Comparison of ENCODE assay signal across 10 cellular contexts in the genomic region with DNA sequence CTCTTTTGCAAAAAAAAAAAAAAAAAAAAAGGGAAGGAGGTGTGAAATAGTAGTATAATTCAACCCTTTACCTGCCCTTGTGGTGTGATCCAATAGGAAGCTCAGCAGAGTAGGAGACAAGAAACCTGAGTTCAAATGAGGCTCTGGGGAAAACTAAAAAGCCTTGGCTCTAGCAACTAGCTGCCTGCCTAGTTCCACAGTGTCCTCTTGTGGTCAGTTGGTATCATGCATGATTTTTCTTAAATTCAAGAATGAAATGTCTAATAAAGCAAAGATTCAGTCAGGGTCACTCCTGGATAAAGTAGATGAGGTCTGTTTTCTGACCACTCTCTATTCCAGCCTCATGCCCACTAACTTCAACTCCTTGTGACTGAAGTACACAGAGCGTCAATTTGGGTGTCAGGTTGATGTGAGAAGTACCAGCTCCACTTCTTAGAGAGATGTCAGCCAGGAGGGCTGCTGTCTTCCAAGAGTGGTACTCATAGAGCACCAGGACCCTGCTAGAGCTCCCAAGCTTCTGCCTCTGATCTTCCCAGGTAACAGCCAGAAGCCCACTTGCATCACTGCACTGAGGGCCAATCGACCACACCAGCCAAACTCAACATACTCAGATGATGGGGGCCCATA. TPM values are rescaled to one million over a fixed set of nuclear protein-coding genes. Genes with fewer than 3 reads are reported as not detected.
DNase-seq lines count a peak whose midpoint lies in the region; ATAC-seq and TF ChIP-seq lines count a peak whose summit lies in the region.
"Had no signal": no experiment of that assay in that cellular context is flagged by ENCODE, and none has a peak within 500 bp of the region (broad histone marks: within the 10 kb centered on the region; RNA-seq: fewer than 3 reads in every experiment).

No MANE protein-coding gene starts in this region.

- H3K9me3 Mint-ChIP-seq in HFFc6 (no peaks in the 10 kb centered on the region), brain (no peaks in the 10 kb centered on the region)
- H3K9me3 Mint-ChIP-seq: activated B cell treated with CpG ODN at 0.5 μM for 24 hours had no signal

- H3K27ac Mint-ChIP-seq in HFFc6: no peak overlapping the region
- no peak overlapping the region for H3K27ac Mint-ChIP-seq in brain
- H3K27ac Mint-ChIP-seq: activated B cell treated with CpG ODN at 0.5 μM for 24 hours had no signal

- DNase-seq in HFFc6 (peak; percentile 52), NCI-H526 treated with DMSO at 0.1 percent for 48 hours (lab: John Stamatoyannopoulos, UW) (peak; percentile 35), lung (ENCODE audit: low spot score) (no peak)
- DNase-seq in effector memory CD4-positive, alpha-beta T cell: no peak
- DNase-seq: activated B cell treated with CpG ODN at 0.5 μM for 24 hours had no signal

- no peaks in the 10 kb centered on the region for H3K79me2 ChIP-seq in DOHH2 (ENCODE audit: control insufficient read depth, low read length)

- H4K20me1 ChIP-seq in DOHH2 (ENCODE audit: control insufficient read depth, insufficient read depth, low read depth, low read length): no peaks in the 10 kb centered on the region

- no peaks in the 10 kb centered on the region for H3K36me3 ChIP-seq in DOHH2 (ENCODE audit: control insufficient read depth, low read length)
- no peaks in the 10 kb centered on the region for H3K36me3 ChIP-seq in lung (ENCODE audit: control insufficient read depth in 2 of 2, insufficient read depth in 2 of 2, low read length in 2 of 2)
- H3K36me3 ChIP-seq in effector memory CD4-positive, alpha-beta T cell (ENCODE audit: control insufficient read depth, insufficient read depth, low read length): no peaks in the 10 kb centered on the region
- H3K36me3 ChIP-seq: neutrophil had no signal

- TF ChIP-seq CTCF in DOHH2 (IDR thresholded peaks at IDR 0.05; ENCODE audit: low read depth, low read length, poor library complexity, severe bottlenecking) (peak; percentile 95), HFFc6 (IDR thresholded peaks at IDR 0.05) (peak; percentile 92), brain (conservative IDR thresholded peaks at IDR 0.05) (peak; percentile 61 to 87), lung (IDR thresholded peaks at IDR 0.05; ENCODE audit: control extremely low read depth, extremely low read depth) (peak; percentile 26)

- H3K27ac ChIP-seq in DOHH2 (ENCODE audit: low read depth, low read length): no peak overlapping the region
- no peak overlapping the region for H3K27ac ChIP-seq in lung (ENCODE audit: low read depth in 1 of 2, low read length in 1 of 2)
- no peak overlapping the region for H3K27ac ChIP-seq in effector memory CD4-positive, alpha-beta T cell (ENCODE audit: insufficient read depth, low read length, poor library complexity, severe bottlenecking)
- H3K27ac ChIP-seq: neutrophil had no signal

- no peaks in the 10 kb centered on the region; the same call in 1 of the 2 replicates for H3F3A ChIP-seq in DOHH2 (ENCODE audit: control insufficient read depth, insufficient read depth)

- H3K4me1 Mint-ChIP-seq in HFFc6 (ENCODE audit: low read depth) (peaks cover 30% of the 10 kb centered on the region), brain (no peaks in the 10 kb centered on the region)
- H3K4me1 Mint-ChIP-seq: activated B cell treated with CpG ODN at 0.5 μM for 24 hours had no signal

- H3K4me2 ChIP-seq in DOHH2 (ENCODE audit: low read length): no peak overlapping the region

- H3K4me1 ChIP-seq in DOHH2 (ENCODE audit: control insufficient read depth, low read length) (no peaks in the 10 kb centered on the region), lung (ENCODE audit: control insufficient read depth in 2 of 2, insufficient read depth in 2 of 2, low read length in 2 of 2) (peaks cover 0 to 1% of the 10 kb centered on the region in 2 donors)
- no peaks in the 10 kb centered on the region for H3K4me1 ChIP-seq in effector memory CD4-positive, alpha-beta T cell (ENCODE audit: control insufficient read depth, insufficient read depth, low read length, poor library complexity, severe bottlenecking)

- H3K36me3 Mint-ChIP-seq in HFFc6 (ENCODE audit: low read depth) (no peaks in the 10 kb centered on the region), brain (no peaks in the 10 kb centered on the region)

- H3K27me3 ChIP-seq in DOHH2 (ENCODE audit: control insufficient read depth, low read length) (no peaks in the 10 kb centered on the region), lung (ENCODE audit: control insufficient read depth, insufficient read depth) (no peaks in the 10 kb centered on the region)
- H3K27me3 ChIP-seq in effector memory CD4-positive, alpha-beta T cell (replicated peaks; ENCODE audit: control insufficient read depth, insufficient read depth, low read length, poor library complexity, severe bottlenecking): no peaks in the 10 kb centered on the region

- H3K27me3 Mint-ChIP-seq in HFFc6 (ENCODE audit: insufficient read depth) (peaks cover 2% of the 10 kb centered on the region), brain (no peaks in the 10 kb centered on the region)
- H3K27me3 Mint-ChIP-seq: activated B cell treated with CpG ODN at 0.5 μM for 24 hours had no signal

- WGBS in lung, 2 donors: 69 to 81% methylated on average over 2 of the region's 2 CpGs

- no peak overlapping the region for H3K4me3 Mint-ChIP-seq in HFFc6
- no peak overlapping the region for H3K4me3 Mint-ChIP-seq in brain
- H3K4me3 Mint-ChIP-seq: activated B cell treated with CpG ODN at 0.5 μM for 24 hours had no signal

- H3K9me3 ChIP-seq in DOHH2 (ENCODE audit: control insufficient read depth, insufficient read depth, low read length): no peaks in the 10 kb centered on the region
- H3K9me3 ChIP-seq in lung (ENCODE audit: control insufficient read depth in 2 of 2, insufficient read depth in 1 of 2, low read length in 1 of 2): no peaks in the 10 kb centered on the region
- no peaks in the 10 kb centered on the region for H3K9me3 ChIP-seq in effector memory CD4-positive, alpha-beta T cell (ENCODE audit: control insufficient read depth, low read length)
- H3K9me3 ChIP-seq: neutrophil had no signal

- ATAC-seq in lung (ENCODE audit: insufficient read depth, low FRiP score) (no peak), GM19324 (IDR thresholded peaks at IDR 0.05; ENCODE audit: low FRiP score, unreplicated experiment) (no peak), HG02885 (IDR thresholded peaks at IDR 0.05; ENCODE audit: poor library complexity, unreplicated experiment) (no peak)

- H3K9me2 ChIP-seq in DOHH2 (replicated peaks; ENCODE audit: control insufficient read depth, low read length): no peaks in the 10 kb centered on the region

- H3K4me3 ChIP-seq in DOHH2 (ENCODE audit: low read length): no peak overlapping the region
- H3K4me3 ChIP-seq in lung: no peak overlapping the region
- no peak overlapping the region for H3K4me3 ChIP-seq in effector memory CD4-positive, alpha-beta T cell (ENCODE audit: insufficient read depth, low read depth, low read length, poor library complexity, severe bottlenecking)

RNA-seq across cellular contexts. Expression of a gene that starts 10.5 kb away (rescaled TPM):
- total RNA-seq in HFFc6 (2021; fragmentation: NEBNext Ultra II Directional; extraction: Animal tissue kit (Norgen Biotek cat#: 25700)): 10 to 100 TPM; 46.7 to 64.4 (median 61.4) TPM
- 68.3 TPM for polyA plus RNA-seq in brain (ENCODE audit: insufficient read depth, low read depth, low replicate concordance)
- 10 to 100 TPM; 23.0 to 35.3 TPM for total RNA-seq in lung
- polyA plus RNA-seq in lung: 10 to 100 TPM; 40.2 to 98.5 TPM

RNA-seq across cellular contexts. Expression of a gene that starts 15.6 kb away (rescaled TPM):
- total RNA-seq in HFFc6 (2021; fragmentation: NEBNext Ultra II Directional; extraction: Animal tissue kit (Norgen Biotek cat#: 25700)): 10 to 100 TPM; 31.4 to 37.3 (median 34.1) TPM
- polyA plus RNA-seq in brain (ENCODE audit: insufficient read depth, low read depth, low replicate concordance): 19.9 TPM
- 10 to 100 TPM; 50.9 to 52.5 TPM for total RNA-seq in lung
- 10 to 100 TPM in 1 of 2 donors, 1 to 10 TPM in 1; 9.7 to 19.6 TPM for polyA plus RNA-seq in lung

Comparison
In these comparisons a context has a peak if more than half of its experiments do, and no peak if none do; other contexts are left out.
1. CTCF ChIP-seq: peak in every context shown above with its lines; median percentile 95 in DOHH2; 92 in HFFc6; 74 in brain; 26 in lung.
2. DNase-seq: peak in HFFc6 (single experiment) and NCI-H526 treated with DMSO at 0.1 percent for 48 hours (single experiment); none in lung (single experiment) and effector memory CD4-positive, alpha-beta T cell (0 of 3).